22 cellular contexts compared by ENCODE assay signal in genomic region chr5:77326986-77327734, GRCh38.
"Had no signal": no experiment of that assay in that cellular context is flagged by ENCODE, and none has a peak within 500 bp of the region (broad histone marks: within the 10 kb centered on the region; RNA-seq: fewer than 3 reads in every experiment).

No MANE protein-coding gene starts in this region.

- H3K4me3 ChIP-seq: coronary artery, hepatocyte, lung, ovary, right atrium auricular region, sigmoid colon, stomach, upper lobe of right lung, vagina had no signal

- H3K36me3 Mint-ChIP-seq: naive B cell; stimulated activated effector memory CD8-positive, alpha-beta T cell treated with anti-CD3 and anti-CD28 coated beads, Interleukin-12 subunit alpha, Interleukin-12 subunit beta, amount 100 ng/mL, for 72 hours had no signal

- H3K27ac Mint-ChIP-seq: naive B cell; stimulated activated effector memory CD8-positive, alpha-beta T cell treated with anti-CD3 and anti-CD28 coated beads, Interleukin-12 subunit alpha, Interleukin-12 subunit beta, amount 100 ng/mL, for 72 hours had no signal

- H3K36me3 ChIP-seq: ovary, right atrium auricular region, sigmoid colon, stomach, upper lobe of right lung, vagina had no signal

- H3K4me3 Mint-ChIP-seq: naive B cell; stimulated activated effector memory CD8-positive, alpha-beta T cell treated with anti-CD3 and anti-CD28 coated beads, Interleukin-12 subunit alpha, Interleukin-12 subunit beta, amount 100 ng/mL, for 72 hours had no signal

- H3K9me3 Mint-ChIP-seq: naive B cell; stimulated activated effector memory CD8-positive, alpha-beta T cell treated with anti-CD3 and anti-CD28 coated beads, Interleukin-12 subunit alpha, Interleukin-12 subunit beta, amount 100 ng/mL, for 72 hours had no signal

- ATAC-seq: left colon; left ventricle myocardium superior; stimulated activated effector memory CD8-positive, alpha-beta T cell treated with anti-CD3 and anti-CD28 coated beads, Interleukin-12 subunit alpha, Interleukin-12 subunit beta, amount 100 ng/mL, for 72 hours; upper lobe of right lung had no signal

- H3K27ac ChIP-seq: coronary artery, hepatocyte, ovary, right atrium auricular region, stomach, upper lobe of right lung, vagina had no signal

- H3K4me1 ChIP-seq: stomach, upper lobe of right lung, vagina had no signal

- H3K9me3 ChIP-seq: ovary, right atrium auricular region, sigmoid colon, stomach, upper lobe of right lung, vagina had no signal

- DNase-seq: effector CD4-positive, alpha-beta T cell; foreskin melanocyte; head of caudate nucleus; kidney; left colon; left ventricle myocardium superior; mesenchymal stem cell; naive B cell; ovary; sigmoid colon; small intestine; stimulated activated CD4-positive, alpha-beta T cell treated with anti-CD3 and anti-CD28 coated beads, Interleukin-2, amount 100 ng/mL, for 48 hours; stimulated activated CD8-positive, alpha-beta memory T cell treated with anti-CD3 and anti-CD28 coated beads, Interleukin-4, amount 100 ng/mL, for 48 hours; stomach; substantia nigra; upper lobe of right lung had no signal

- H3K4me1 Mint-ChIP-seq: naive B cell had no signal

- H3K27me3 ChIP-seq: hepatocyte, ovary, right atrium auricular region, sigmoid colon, stomach, upper lobe of right lung, vagina had no signal
